ENCODE assay signal across 27 cellular contexts in the genomic region with DNA sequence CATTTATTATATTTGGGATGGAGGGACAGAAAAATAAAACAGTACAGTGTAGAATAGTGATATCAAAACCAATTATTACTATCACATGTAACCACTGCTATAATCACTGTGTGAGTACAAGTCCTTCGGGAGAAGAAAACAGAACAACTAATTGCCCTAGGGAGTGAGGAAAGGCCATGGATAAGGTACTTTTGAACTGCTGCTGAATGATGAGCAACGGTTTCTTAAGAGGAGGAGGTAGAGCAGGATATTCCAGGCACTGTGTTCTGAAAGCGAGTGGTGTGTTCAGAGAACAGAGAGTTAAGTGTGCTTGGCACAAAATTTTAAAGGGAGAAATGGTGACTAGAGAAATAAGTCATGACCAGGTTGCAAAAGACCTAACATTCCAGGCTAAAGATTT.
"Had no signal": no experiment of that assay in that cellular context is flagged by ENCODE, and none has a peak within 500 bp of the region (broad histone marks: within the 10 kb centered on the region; RNA-seq: fewer than 3 reads in every experiment).

No MANE protein-coding gene starts in this region.

- H3K4me3 ChIP-seq: breast epithelium, gastrocnemius medialis, neural progenitor cell, right lobe of liver, tibial nerve had no signal

- DNase-seq: activated CD4-positive, alpha-beta memory T cell treated with anti-CD3 and anti-CD28 coated beads, Interleukin-2, amount 10 ng/mL, durations not matched to agents 7 days and 5 days; activated CD4-positive, alpha-beta T cell treated with anti-CD3 and anti-CD28 coated beads for 1 hour; activated CD4-positive, alpha-beta T cell treated with anti-CD3 and anti-CD28 coated beads, Interleukin-2, amount 10 ng/mL, durations not matched to agents 7 days and 5 days; activated CD8-positive, alpha-beta memory T cell treated with anti-CD3 and anti-CD28 coated beads, Interleukin-2, amount 50 U/mL, for 48 hours; activated gamma-delta T cell; activated naive CD4-positive, alpha-beta T cell treated with anti-CD3 and anti-CD28 coated beads, Interleukin-2, amount 50 U/mL, for 16 hours; activated T-cell treated with anti-CD3 and anti-CD28 coated beads, Interleukin-2, amount 50 U/mL, for 24 hours; amygdala; dermis blood vessel endothelial cell; effector CD4-positive, alpha-beta T cell; gastrocnemius medialis; hippocampal formation; kidney; left colon; midbrain; naive thymus-derived CD8-positive, alpha-beta T cell; right lobe of liver; stimulated activated CD4-positive, alpha-beta T cell treated with anti-CD3 and anti-CD28 coated beads, Interleukin-2, amount 100 ng/mL, for 48 hours; stimulated activated naive CD4-positive, alpha-beta T cell treated with Interleukin-2 at 50 U/mL for 16 hours; T-helper 17 cell; T1000; WERI-Rb-1 had no signal

- H3K27ac Mint-ChIP-seq: activated CD4-positive, alpha-beta memory T cell treated with anti-CD3 and anti-CD28 coated beads, Interleukin-2, amount 10 ng/mL, durations not matched to agents 7 days and 5 days; activated CD4-positive, alpha-beta T cell treated with anti-CD3 and anti-CD28 coated beads, Interleukin-2, amount 10 ng/mL, durations not matched to agents 7 days and 5 days; activated T-cell treated with anti-CD3 and anti-CD28 coated beads, Interleukin-2, amount 50 U/mL, for 24 hours; memory B cell; naive thymus-derived CD8-positive, alpha-beta T cell; neural progenitor cell; progenitor cell of endocrine pancreas; T-helper 17 cell had no signal

- H3K4me1 ChIP-seq: breast epithelium, gastrocnemius medialis, neural progenitor cell, right lobe of liver, tibial nerve had no signal

- H3K36me3 Mint-ChIP-seq: memory B cell; naive thymus-derived CD8-positive, alpha-beta T cell; neural progenitor cell had no signal

- ATAC-seq: gastrocnemius medialis; left colon; naive thymus-derived CD8-positive, alpha-beta T cell; right lobe of liver; T-helper 17 cell had no signal

- H3K27me3 ChIP-seq: breast epithelium, gastrocnemius medialis, neural progenitor cell, right lobe of liver, tibial nerve had no signal

- H3K9me3 ChIP-seq: breast epithelium, gastrocnemius medialis, right lobe of liver, tibial nerve had no signal

- H3K27ac ChIP-seq: breast epithelium, gastrocnemius medialis, neural progenitor cell, right lobe of liver, tibial nerve, WERI-Rb-1 had no signal

- H3K27me3 Mint-ChIP-seq: activated CD4-positive, alpha-beta memory T cell treated with anti-CD3 and anti-CD28 coated beads, Interleukin-2, amount 10 ng/mL, durations not matched to agents 7 days and 5 days; activated CD4-positive, alpha-beta T cell treated with anti-CD3 and anti-CD28 coated beads, Interleukin-2, amount 10 ng/mL, durations not matched to agents 7 days and 5 days; activated T-cell treated with anti-CD3 and anti-CD28 coated beads, Interleukin-2, amount 50 U/mL, for 24 hours; memory B cell; naive thymus-derived CD8-positive, alpha-beta T cell; progenitor cell of endocrine pancreas; T-helper 17 cell had no signal

- H3K36me3 ChIP-seq: breast epithelium, gastrocnemius medialis, neural progenitor cell, right lobe of liver, tibial nerve, WERI-Rb-1 had no signal

- H3K4me3 Mint-ChIP-seq: activated CD4-positive, alpha-beta memory T cell treated with anti-CD3 and anti-CD28 coated beads, Interleukin-2, amount 10 ng/mL, durations not matched to agents 7 days and 5 days; activated CD4-positive, alpha-beta T cell treated with anti-CD3 and anti-CD28 coated beads, Interleukin-2, amount 10 ng/mL, durations not matched to agents 7 days and 5 days; activated T-cell treated with anti-CD3 and anti-CD28 coated beads, Interleukin-2, amount 50 U/mL, for 24 hours; memory B cell; naive thymus-derived CD8-positive, alpha-beta T cell; neural progenitor cell; T-helper 17 cell had no signal

- H3K9me3 Mint-ChIP-seq: activated CD4-positive, alpha-beta memory T cell treated with anti-CD3 and anti-CD28 coated beads, Interleukin-2, amount 10 ng/mL, durations not matched to agents 7 days and 5 days; activated CD4-positive, alpha-beta T cell treated with anti-CD3 and anti-CD28 coated beads, Interleukin-2, amount 10 ng/mL, durations not matched to agents 7 days and 5 days; activated T-cell treated with anti-CD3 and anti-CD28 coated beads, Interleukin-2, amount 50 U/mL, for 24 hours; memory B cell; neural progenitor cell had no signal

- H3K4me1 Mint-ChIP-seq: activated CD4-positive, alpha-beta memory T cell treated with anti-CD3 and anti-CD28 coated beads, Interleukin-2, amount 10 ng/mL, durations not matched to agents 7 days and 5 days; activated CD4-positive, alpha-beta T cell treated with anti-CD3 and anti-CD28 coated beads, Interleukin-2, amount 10 ng/mL, durations not matched to agents 7 days and 5 days; memory B cell; naive thymus-derived CD8-positive, alpha-beta T cell; neural progenitor cell; T-helper 17 cell had no signal
